Comparison of ENCODE assay signal across 17 cellular contexts in genomic region chr5:99122976-99123375, GRCh38.
A peak's percentile ranks its signal among the peaks of the same experiment; 100 is the strongest.
DNase-seq lines count a peak whose midpoint lies in the region; ATAC-seq and TF ChIP-seq lines count a peak whose summit lies in the region.
"Had no signal": no experiment of that assay in that cellular context is flagged by ENCODE, and none has a peak within 500 bp of the region (broad histone marks: within the 10 kb centered on the region; RNA-seq: fewer than 3 reads in every experiment).

No MANE protein-coding gene starts in this region.

- H3K4me3 ChIP-seq in GM23248 = no peak overlapping the region
- H3K4me3 ChIP-seq in PC-3 (ENCODE audit: low read length) = no peak overlapping the region
- H3K4me3 ChIP-seq in effector memory CD4-positive, alpha-beta T cell (ENCODE audit: insufficient read depth, low read depth, low read length, poor library complexity, severe bottlenecking) = no peak overlapping the region
- H3K4me3 ChIP-seq: PC-9, SK-N-MC had no signal

- H3K9me3 ChIP-seq in GM23248 (ENCODE audit: low read depth) (no peaks in the 10 kb centered on the region), PC-3 (ENCODE audit: low read length) (no peaks in the 10 kb centered on the region)
- H3K9me3 ChIP-seq in effector memory CD4-positive, alpha-beta T cell (ENCODE audit: control insufficient read depth, low read length) = no peaks in the 10 kb centered on the region

- H3K27ac ChIP-seq in GM23248 = no peak overlapping the region
- H3K27ac ChIP-seq in PC-3 (ENCODE audit: low read length) = no peak overlapping the region
- no peak overlapping the region for H3K27ac ChIP-seq in effector memory CD4-positive, alpha-beta T cell (ENCODE audit: insufficient read depth, low read length, poor library complexity, severe bottlenecking)
- H3K27ac ChIP-seq: PC-9, SK-N-MC had no signal

- intact Hi-C loops in PC-3 (cut with micrococcal nuclease) = no loop called here

- H3K9ac ChIP-seq in GM23248 (no peak overlapping the region), PC-3 (ENCODE audit: low read length) (no peak overlapping the region)

- H3K9me2 ChIP-seq in GM23248 (ENCODE audit: insufficient read depth) = no peaks in the 10 kb centered on the region
- no peaks in the 10 kb centered on the region for H3K9me2 ChIP-seq in PC-3 (replicated peaks; ENCODE audit: low read length)

- H3K79me2 ChIP-seq in GM23248 (ENCODE audit: insufficient read depth) (no peaks in the 10 kb centered on the region), PC-3 (ENCODE audit: low read length) (no peaks in the 10 kb centered on the region)

- H4K20me1 ChIP-seq in GM23248 (ENCODE audit: insufficient read depth) = no peaks in the 10 kb centered on the region
- H4K20me1 ChIP-seq in PC-3 (ENCODE audit: low read length) = no peaks in the 10 kb centered on the region

- BruUV-seq in PC-3 (replicated peaks; lab: Mats Ljungman, UMichigan) = no TSS peak

- H3K4me1 ChIP-seq in GM23248 (ENCODE audit: insufficient read depth) (no peaks in the 10 kb centered on the region), PC-3 (ENCODE audit: insufficient read depth, low read length) (no peaks in the 10 kb centered on the region)
- no peaks in the 10 kb centered on the region for H3K4me1 ChIP-seq in effector memory CD4-positive, alpha-beta T cell (ENCODE audit: control insufficient read depth, insufficient read depth, low read length, poor library complexity, severe bottlenecking)

- no peaks in the 10 kb centered on the region for H3K36me3 ChIP-seq in GM23248 (ENCODE audit: low read depth)
- H3K36me3 ChIP-seq in PC-3 (ENCODE audit: low read depth, low read length) = no peaks in the 10 kb centered on the region
- H3K36me3 ChIP-seq in effector memory CD4-positive, alpha-beta T cell (ENCODE audit: control insufficient read depth, insufficient read depth, low read length) = no peaks in the 10 kb centered on the region

- H3K4me2 ChIP-seq in GM23248 (ENCODE audit: unreplicated experiment) = no peak overlapping the region
- H3K4me2 ChIP-seq in PC-3 (ENCODE audit: low read length) = no peak overlapping the region
- H3K4me2 ChIP-seq: PC-9 had no signal

- H3F3A ChIP-seq in GM23248 (ENCODE audit: insufficient read depth) (no peaks in the 10 kb centered on the region), PC-3 (ENCODE audit: low read length, unreplicated experiment) (no peaks in the 10 kb centered on the region)

- in situ Hi-C loops in GM23248 (cut with MboI) = no loop called here

- POLR2A ChIA-PET in PC-3 (lab: Charles Lee; ENCODE audit: unreplicated experiment) = no interaction called here

- no peaks in the 10 kb centered on the region for H3K27me3 ChIP-seq in GM23248 (replicated peaks; ENCODE audit: insufficient read depth)
- H3K27me3 ChIP-seq in PC-3 (ENCODE audit: low read length) = no peaks in the 10 kb centered on the region
- H3K27me3 ChIP-seq in effector memory CD4-positive, alpha-beta T cell (replicated peaks; ENCODE audit: control insufficient read depth, insufficient read depth, low read length, poor library complexity, severe bottlenecking) = no peaks in the 10 kb centered on the region

- TF ChIP-seq CTCF in PC-3 (conservative IDR thresholded peaks at IDR 0.05; ENCODE audit: low read depth, low read length) = no peak

- DNase-seq in GM23248 (peak; percentile 8), PC-3 (peak; percentile 30), astrocyte of the hippocampus (ENCODE audit: low read depth, low spot score) (peak; percentile 15), renal cortical epithelial cell (ENCODE audit: low read depth) (peak; percentile 33), foreskin melanocyte (no peak)
- DNase-seq in effector memory CD4-positive, alpha-beta T cell = no peak
- DNase-seq: DMS 273 treated with DMSO at 0.1 percent for 48 hours, HFFc6, MV-4-11, NCI-H1417, NCI-H187 treated with DMSO at 0.1 percent for 48 hours, NCI-H2171 treated with DMSO at 0.1 percent for 48 hours, NCI-H774, PC-9 had no signal

- no peak overlapping the region for H2AFZ ChIP-seq in GM23248
- H2AFZ ChIP-seq in PC-3 (ENCODE audit: low read length) = no peak overlapping the region
- H2AFZ ChIP-seq: PC-9 had no signal

- 0 out of 2 replicates have a peak, but pooled peaks have one; percentile 31 for ATAC-seq in PC-3
- ATAC-seq in GM21528 (IDR thresholded peaks at IDR 0.05; ENCODE audit: low FRiP score, unreplicated experiment) = no peak
- ATAC-seq: Right ventricle myocardium inferior had no signal

- CTCF ChIA-PET in PC-3 (lab: Charles Lee) = interaction anchor here (0.6 kb wide), 1 partner anchor 18 kb away, joined by 3 read pairs; no protein-coding TSS in a partner anchor

Comparison
In these comparisons a context has a peak if more than half of its experiments do, and no peak if none do; other contexts are left out.
1. DNase-seq: peak in GM23248 (single experiment), PC-3 (single experiment), astrocyte of the hippocampus (single experiment) and renal cortical epithelial cell (single experiment); none in effector memory CD4-positive, alpha-beta T cell (0 of 3) and foreskin melanocyte (single experiment).